Comparison of ENCODE assay signal across 1 cellular context in the genomic region with DNA sequence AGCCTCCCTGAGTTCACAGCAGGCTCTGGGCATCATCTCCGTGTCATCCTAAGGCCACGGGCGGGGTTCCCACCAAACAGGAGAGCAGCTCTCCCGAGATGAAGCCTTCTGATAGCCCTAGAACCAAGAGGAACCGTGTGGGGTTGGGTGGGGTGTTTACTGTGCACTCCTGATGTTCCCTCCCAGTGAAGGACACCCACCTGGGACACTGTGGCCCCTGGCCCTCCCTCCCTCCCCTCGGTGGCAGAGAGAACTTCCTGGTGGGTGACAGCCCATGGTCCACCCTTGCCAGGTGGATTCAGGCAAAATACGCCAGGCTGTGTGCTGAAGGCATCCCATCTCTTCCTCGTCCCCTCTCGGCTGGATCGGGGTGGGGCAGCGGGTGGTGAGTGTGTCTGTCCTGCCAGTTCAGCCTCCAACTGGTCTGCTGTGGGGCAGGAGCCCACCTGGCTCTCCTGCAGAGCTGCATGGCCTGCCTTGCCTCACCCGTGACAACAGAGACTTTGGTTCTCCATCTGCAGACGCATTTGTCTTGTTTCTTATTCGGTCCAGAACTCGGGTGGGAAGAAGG.
A peak's percentile ranks its signal among the peaks of the same experiment; 100 is the strongest.
TF ChIP-seq lines count a peak whose summit lies in the region.

No MANE protein-coding gene starts in this region.

TF ChIP-seq in HepG2, 621 proteins besides CTCF, POLR2A, EP300 and RAD21:
- peak; percentile 52 for TF ChIP-seq AKAP8 (CRISPR knock-in tag; IDR thresholded peaks at IDR 0.05)
- TF ChIP-seq AGO2 (optimal IDR thresholded peaks at IDR 0.05; ENCODE audit: low read depth, low read length) = peak; percentile 51
- TF ChIP-seq POLR2G (IDR thresholded peaks at IDR 0.05; ENCODE audit: low read depth, low read length) = peak; percentile 16; the same call in 1 of the 2 replicates
- no peak for TF ChIP-seq ZNF570 (CRISPR knock-in tag; IDR thresholded peaks at IDR 0.05; ENCODE audit: borderline replicate concordance)
- TF ChIP-seq AGO1 (IDR thresholded peaks at IDR 0.05; ENCODE audit: low read depth, low read length, poor library complexity, severe bottlenecking) = peak; percentile 36
